ENCODE assay signal across 8 cellular contexts in genomic region chr17:40063034-40063765, GRCh38. TPM values are rescaled to one million over a fixed set of nuclear protein-coding genes. Genes with fewer than 3 reads are reported as not detected.
DNase-seq lines count a peak whose midpoint lies in the region; ATAC-seq, FAIRE-seq and TF ChIP-seq lines count a peak whose summit lies in the region.

No MANE protein-coding gene starts in this region.

- peak; percentile 30 for ATAC-seq in GM19328 (IDR thresholded peaks at IDR 0.05; ENCODE audit: unreplicated experiment)

- H3K27ac Mint-ChIP-seq in activated CD4-positive, alpha-beta memory T cell treated with anti-CD3 and anti-CD28 coated beads, Interleukin-2, amount 10 ng/mL, durations not matched to agents 7 days and 5 days = peak overlapping the region; percentile 35

- H3K9me3 ChIP-seq in fibroblast of lung (ENCODE audit: control insufficient read depth, insufficient read depth, low read depth, low read length) (no peaks in the 10 kb centered on the region), neural cell (ENCODE audit: low read length) (no peaks in the 10 kb centered on the region)

- H3K9me2 ChIP-seq in neural cell (ENCODE audit: insufficient read depth, low read length) = no peaks in the 10 kb centered on the region

- TF ChIP-seq RAD21 in neural cell (conservative IDR thresholded peaks at IDR 0.05) = peak; percentile 26

- no peak for FAIRE-seq in D721Med (lab: Jason Lieb, UNC)

- H3K36me3 ChIP-seq in fibroblast of lung (ENCODE audit: control insufficient read depth, insufficient read depth, low read length) = no peaks in the 10 kb centered on the region
- no peaks in the 10 kb centered on the region for H3K36me3 ChIP-seq in neural cell (ENCODE audit: insufficient read depth, low read length)

- no peaks in the 10 kb centered on the region for H3F3A ChIP-seq in neural cell (ENCODE audit: insufficient read depth, low read length, poor library complexity, severe bottlenecking)

- no peaks in the 10 kb centered on the region for H3K9me3 Mint-ChIP-seq in activated CD4-positive, alpha-beta memory T cell treated with anti-CD3 and anti-CD28 coated beads, Interleukin-2, amount 10 ng/mL, durations not matched to agents 7 days and 5 days

- no peaks in the 10 kb centered on the region for H3K36me3 Mint-ChIP-seq in activated CD4-positive, alpha-beta memory T cell treated with anti-CD3 and anti-CD28 coated beads, Interleukin-2, amount 10 ng/mL, durations not matched to agents 7 days and 5 days (ENCODE audit: low read depth)

- H4K20me1 ChIP-seq in fibroblast of lung (ENCODE audit: control insufficient read depth, extremely low read depth, insufficient read depth, low read length) (no peaks in the 10 kb centered on the region), neural cell (ENCODE audit: insufficient read depth) (no peaks in the 10 kb centered on the region)

- H3K27ac ChIP-seq in fibroblast of lung (ENCODE audit: insufficient read depth, low read length) (peak overlapping the region; percentile 43), neural cell (ENCODE audit: low read length) (peak overlapping the region; percentile 87)

- no peaks in the 10 kb centered on the region for H3K27me3 ChIP-seq in fibroblast of lung (ENCODE audit: control insufficient read depth, insufficient read depth, low read length)
- no peaks in the 10 kb centered on the region for H3K27me3 ChIP-seq in neural cell (ENCODE audit: insufficient read depth, low read depth, low read length)

- peaks cover 33% of the 10 kb centered on the region for H3K79me2 ChIP-seq in fibroblast of lung (ENCODE audit: control insufficient read depth, insufficient read depth, low read length)
- peaks cover 22% of the 10 kb centered on the region for H3K79me2 ChIP-seq in neural cell (replicated peaks; ENCODE audit: insufficient read depth, low read length)

- H3K9ac ChIP-seq in fibroblast of lung (ENCODE audit: insufficient read depth, low read length) (peak overlapping the region; percentile 77), neural cell (ENCODE audit: low read length) (peak overlapping the region; percentile 93)

- peaks cover 18% of the 10 kb centered on the region for H3K4me1 ChIP-seq in fibroblast of lung (ENCODE audit: control insufficient read depth, extremely low read depth, insufficient read depth, low read length)

- in situ Hi-C loops in KBM-7 (cut with MboI; ENCODE audit: low pct_unique_long_range_greater_than_20kb, low sequenced_read_pairs) = no loop called here

- peak overlapping the region; percentile 25 for H2AFZ ChIP-seq in fibroblast of lung (ENCODE audit: low read length)
- H2AFZ ChIP-seq in neural cell (ENCODE audit: low read depth, low read length) = peak overlapping the region; percentile 14

- peaks cover 45% of the 10 kb centered on the region for H3K27me3 Mint-ChIP-seq in activated CD4-positive, alpha-beta memory T cell treated with anti-CD3 and anti-CD28 coated beads, Interleukin-2, amount 10 ng/mL, durations not matched to agents 7 days and 5 days

- H3K4me1 Mint-ChIP-seq in activated CD4-positive, alpha-beta memory T cell treated with anti-CD3 and anti-CD28 coated beads, Interleukin-2, amount 10 ng/mL, durations not matched to agents 7 days and 5 days = peaks cover 36% of the 10 kb centered on the region

- peak overlapping the region; percentile 78 for H3K4me3 Mint-ChIP-seq in activated CD4-positive, alpha-beta memory T cell treated with anti-CD3 and anti-CD28 coated beads, Interleukin-2, amount 10 ng/mL, durations not matched to agents 7 days and 5 days

- no peak for TF ChIP-seq EP300 in neural cell (conservative IDR thresholded peaks at IDR 0.05; ENCODE audit: poor library complexity, severe bottlenecking)

- TF ChIP-seq CTCF in fibroblast of lung (conservative IDR thresholded peaks at IDR 0.05 in 1 of 2, IDR thresholded peaks at IDR 0.05 in 1 of 2; ENCODE audit: low read depth in 1 of 2, low read length in 2 of 2) (no peak), neural cell (IDR thresholded peaks at IDR 0.05; ENCODE audit: poor library complexity, severe bottlenecking) (no peak), D721Med (IDR thresholded peaks at IDR 0.05; ENCODE audit: insufficient read depth, missing control alignments) (no peak)

- H3K4me2 ChIP-seq in fibroblast of lung (ENCODE audit: extremely low read depth, insufficient read depth, low read length) = peak overlapping the region; percentile 95
- H3K4me2 ChIP-seq in neural cell (ENCODE audit: low read length) = peak overlapping the region; percentile 54

- H3K4me3 ChIP-seq in fibroblast of lung (replicated peaks in 1 of 4; ENCODE audit: control extremely low read depth in 1 of 4, insufficient read depth in 1 of 4, low read depth in 3 of 4, low read length in 4 of 4) = peak overlapping the region; percentile 84 to 95 (median 88)
- peak overlapping the region; percentile 92 for H3K4me3 ChIP-seq in neural cell (ENCODE audit: low read length)

- DNase-seq in AML-193 (lab: John Stamatoyannopoulos, UW) (peak; percentile 83 to 84), KBM-7 (peak; percentile 56), fibroblast of lung (ENCODE audit: low read depth in 2 of 2) (no peak), D721Med (ENCODE audit: insufficient read length, low spot score) (no peak), NCI-H226 (no peak)
- peak; percentile 28 for DNase-seq in activated CD4-positive, alpha-beta memory T cell treated with anti-CD3 and anti-CD28 coated beads, Interleukin-2, amount 10 ng/mL, durations not matched to agents 7 days and 5 days

- POLR2A ChIA-PET in activated CD4-positive, alpha-beta memory T cell treated with anti-CD3 and anti-CD28 coated beads, Interleukin-2, amount 10 ng/mL, durations not matched to agents 7 days and 5 days (lab: Charles Lee) = interaction anchor here (0.7 to 1.3 kb wide), 10 partner anchors 10 to 77 kb away, joined by 3 to 7 read pairs (median 4); partner anchors contain the start of gene CASC3

- CTCF ChIA-PET in activated CD4-positive, alpha-beta memory T cell treated with anti-CD3 and anti-CD28 coated beads, Interleukin-2, amount 10 ng/mL, durations not matched to agents 7 days and 5 days (lab: Charles Lee) = interaction anchor here (0.6 to 5.0 kb wide), 12 partner anchors 9 to 107 kb away, joined by 3 to 60 read pairs (median 4); partner anchors contain the start of gene MED24

TF ChIP-seq in neural cell, 6 proteins besides CTCF, POLR2A, EP300 and RAD21 (continues in another document):
- peak; percentile 20 for TF ChIP-seq SMC3 (conservative IDR thresholded peaks at IDR 0.05; ENCODE audit: poor library complexity)
- TF ChIP-seq POLR2AphosphoS5 (IDR thresholded peaks at IDR 0.05) = no peak
- TF ChIP-seq TAF1 (IDR thresholded peaks at IDR 0.05; ENCODE audit: low read depth) = no peak
- peak; percentile 18 for TF ChIP-seq MXI1 (conservative IDR thresholded peaks at IDR 0.05; ENCODE audit: poor library complexity, severe bottlenecking)
- TF ChIP-seq EZH2 (IDR thresholded peaks at IDR 0.05; ENCODE audit: borderline replicate concordance, insufficient read depth, low read length, poor library complexity, severe bottlenecking) = no peak

RNA-seq across cellular contexts. Expression of gene THRA, which starts 0.4 kb away (rescaled TPM):
- 1 to 10 TPM; 8.4 TPM for total RNA-seq in activated CD4-positive, alpha-beta memory T cell treated with anti-CD3 and anti-CD28 coated beads, Interleukin-2, amount 10 ng/mL, durations not matched to agents 7 days and 5 days
- total RNA-seq in fibroblast of lung = 49.8 and 52.8 TPM in 2 replicates
- 27.2 and 30.8 TPM in 2 replicates for polyA plus RNA-seq in fibroblast of lung
- 34.3 and 34.9 TPM in 2 replicates for polyA plus RNA-seq in fibroblast of lung (2012)
- polyA minus RNA-seq in fibroblast of lung (ENCODE audit: low replicate concordance) = 43.5 and 67.0 TPM in 2 replicates
- polyA plus RNA-seq in neural cell = 97.2 and 111 TPM in 2 replicates
- polyA minus RNA-seq in neural cell = 66.8 and 74.3 TPM in 2 replicates

RNA-seq across cellular contexts. Expression of gene MED24, which starts 9.0 kb away (rescaled TPM):
- total RNA-seq in activated CD4-positive, alpha-beta memory T cell treated with anti-CD3 and anti-CD28 coated beads, Interleukin-2, amount 10 ng/mL, durations not matched to agents 7 days and 5 days = 10 to 100 TPM; 82.2 to 84.2 TPM
- 25.1 and 31.1 TPM in 2 replicates for total RNA-seq in fibroblast of lung
- polyA plus RNA-seq in fibroblast of lung = 42.7 and 66.7 TPM in 2 replicates
- polyA plus RNA-seq in fibroblast of lung (2012) = 32.7 and 46.9 TPM in 2 replicates
- 122 and 302 TPM in 2 replicates for polyA minus RNA-seq in fibroblast of lung (ENCODE audit: low replicate concordance)
- 159 and 161 TPM in 2 replicates for polyA plus RNA-seq in neural cell
- polyA minus RNA-seq in neural cell = 120 and 133 TPM in 2 replicates

RNA-seq across cellular contexts. Expression of gene NR1D1, which starts 37.2 kb away (rescaled TPM):
- 1 to 10 TPM; 5.2 to 5.9 TPM for total RNA-seq in activated CD4-positive, alpha-beta memory T cell treated with anti-CD3 and anti-CD28 coated beads, Interleukin-2, amount 10 ng/mL, durations not matched to agents 7 days and 5 days
- total RNA-seq in fibroblast of lung = 1.8 and 5.3 TPM in 2 replicates
- polyA plus RNA-seq in fibroblast of lung = 3.3 and 4.0 TPM in 2 replicates
- 9.4 and 10.7 TPM in 2 replicates for polyA plus RNA-seq in fibroblast of lung (2012)
- polyA minus RNA-seq in fibroblast of lung (ENCODE audit: low replicate concordance) = 21.2 and 35.6 TPM in 2 replicates
- polyA plus RNA-seq in neural cell = 0.73 TPM in 1 of 2 replicates, not detected in the other
- polyA minus RNA-seq in neural cell = 0.24 and 0.35 TPM in 2 replicates

RNA-seq across cellular contexts. Expression of gene CSF3, which starts 48.0 kb away (rescaled TPM):
- not detected for total RNA-seq in activated CD4-positive, alpha-beta memory T cell treated with anti-CD3 and anti-CD28 coated beads, Interleukin-2, amount 10 ng/mL, durations not matched to agents 7 days and 5 days
- total RNA-seq in fibroblast of lung = not detected in 2 replicates
- 0.12 TPM in 1 of 2 replicates, not detected in the other for polyA plus RNA-seq in fibroblast of lung
- 0.17 TPM in 1 of 2 replicates, not detected in the other for polyA plus RNA-seq in fibroblast of lung (2012)
- polyA minus RNA-seq in fibroblast of lung (ENCODE audit: low replicate concordance) = not detected in 2 replicates
- polyA plus RNA-seq in neural cell = 0.32 TPM in 1 of 2 replicates, not detected in the other
- polyA minus RNA-seq in neural cell = not detected in 2 replicates

RNA-seq across cellular contexts. Expression of gene MSL1, which starts 58.6 kb away (rescaled TPM):
- total RNA-seq in activated CD4-positive, alpha-beta memory T cell treated with anti-CD3 and anti-CD28 coated beads, Interleukin-2, amount 10 ng/mL, durations not matched to agents 7 days and 5 days = 100 to 1,000 TPM; 102 to 103 TPM
- 43.9 and 52.4 TPM in 2 replicates for total RNA-seq in fibroblast of lung
- 65.6 and 86.3 TPM in 2 replicates for polyA plus RNA-seq in fibroblast of lung
- 44.7 and 60.6 TPM in 2 replicates for polyA plus RNA-seq in fibroblast of lung (2012)
- 8.0 and 11.3 TPM in 2 replicates for polyA minus RNA-seq in fibroblast of lung (ENCODE audit: low replicate concordance)
- 118 and 137 TPM in 2 replicates for polyA plus RNA-seq in neural cell
- 103 and 105 TPM in 2 replicates for polyA minus RNA-seq in neural cell

Comparison
In these comparisons a context has a peak if more than half of its experiments do, and no peak if none do; other contexts are left out.
1. DNase-seq: peak in AML-193 (2 of 2), KBM-7 (single experiment) and activated CD4-positive, alpha-beta memory T cell treated with anti-CD3 and anti-CD28 coated beads, Interleukin-2, amount 10 ng/mL, durations not matched to agents 7 days and 5 days (single experiment); none in fibroblast of lung (0 of 2), D721Med (single experiment) and NCI-H226 (single experiment).